ENCODE assay signal across 8 cellular contexts in the genomic region with DNA sequence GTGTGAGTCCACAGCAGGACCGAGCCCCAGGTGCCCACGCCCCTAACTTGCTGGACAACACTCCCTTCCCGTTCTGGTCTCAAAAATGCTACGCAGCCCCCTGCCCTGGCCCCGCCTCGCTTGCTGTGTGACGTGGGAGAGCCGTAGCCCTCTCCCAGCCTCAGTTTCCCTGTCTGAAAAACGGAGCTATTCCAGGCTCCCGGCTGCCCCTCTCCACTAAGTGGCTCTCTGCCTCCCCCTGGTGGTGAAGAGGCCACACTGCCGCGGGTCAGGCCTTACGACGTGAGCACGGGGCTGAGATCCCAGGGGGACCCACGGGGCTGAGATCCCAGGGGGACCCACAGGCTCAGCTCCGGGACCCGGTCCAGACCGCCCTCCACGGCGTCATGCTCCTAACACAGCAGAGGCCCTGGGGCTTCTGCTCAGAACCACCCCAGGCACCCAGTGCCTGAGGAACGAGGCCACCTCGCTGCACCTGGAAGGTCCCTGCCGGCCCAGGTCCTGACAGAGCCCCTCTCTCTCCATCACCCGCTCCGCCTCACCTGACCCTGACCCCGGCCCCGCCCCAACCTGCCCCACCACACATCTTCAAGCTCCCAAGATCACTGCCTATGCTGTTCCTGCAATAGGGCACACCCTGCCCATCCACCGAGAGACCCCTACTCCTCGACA. TPM values are rescaled to one million over a fixed set of nuclear protein-coding genes. Genes with fewer than 3 reads are reported as not detected.
A peak's percentile ranks its signal among the peaks of the same experiment; 100 is the strongest.
DNase-seq lines count a peak whose midpoint lies in the region; ATAC-seq and TF ChIP-seq lines count a peak whose summit lies in the region.

No MANE protein-coding gene starts in this region.

- H3K27ac ChIP-seq in sigmoid colon, result no peak overlapping the region

- no peak overlapping the region for H3K4me3 Mint-ChIP-seq in activated naive CD8-positive, alpha-beta T cell treated with anti-CD3 and anti-CD28 coated beads, Interleukin-2, amount 10 ng/mL, durations not matched to agents 7 days and 5 days

- H3K4me1 Mint-ChIP-seq in activated naive CD8-positive, alpha-beta T cell treated with anti-CD3 and anti-CD28 coated beads, Interleukin-2, amount 10 ng/mL, durations not matched to agents 7 days and 5 days, result peaks cover 2% of the 10 kb centered on the region

- TF ChIP-seq EP300 in Ishikawa (IDR thresholded peaks at IDR 0.05; ENCODE audit: borderline replicate concordance) (no peak), sigmoid colon (IDR thresholded peaks at IDR 0.05) (no peak)

- peaks cover 0 to 20% (median 2%) of the 10 kb centered on the region in 4 donors for H3K36me3 ChIP-seq in sigmoid colon

- H3K27ac Mint-ChIP-seq in activated naive CD8-positive, alpha-beta T cell treated with anti-CD3 and anti-CD28 coated beads, Interleukin-2, amount 10 ng/mL, durations not matched to agents 7 days and 5 days, result peak overlapping the region; percentile 54

- H3K4me1 ChIP-seq in sigmoid colon, result peaks cover 0 to 10% (median 0%) of the 10 kb centered on the region in 4 donors

- H3K4me3 ChIP-seq in sigmoid colon, result no peak overlapping the region

- no peaks in the 10 kb centered on the region for H3K9me3 ChIP-seq in sigmoid colon

- peaks cover 2% of the 10 kb centered on the region for H3K27me3 Mint-ChIP-seq in activated naive CD8-positive, alpha-beta T cell treated with anti-CD3 and anti-CD28 coated beads, Interleukin-2, amount 10 ng/mL, durations not matched to agents 7 days and 5 days

- H3K36me3 Mint-ChIP-seq in activated naive CD8-positive, alpha-beta T cell treated with anti-CD3 and anti-CD28 coated beads, Interleukin-2, amount 10 ng/mL, durations not matched to agents 7 days and 5 days, result no peaks in the 10 kb centered on the region

- peaks cover 0 to 35% (median 19%) of the 10 kb centered on the region in 3 donors for H3K27me3 ChIP-seq in sigmoid colon

- no peaks in the 10 kb centered on the region for H3K9me3 Mint-ChIP-seq in activated naive CD8-positive, alpha-beta T cell treated with anti-CD3 and anti-CD28 coated beads, Interleukin-2, amount 10 ng/mL, durations not matched to agents 7 days and 5 days

- intact Hi-C loops in cardiac septum (cut with DNase I) (loop anchor here (5.0 to 10.0 kb wide), 2 partner anchors 40 to 208 kb away; no protein-coding TSS in a partner anchor), sigmoid colon (cut with DNase I) (loop anchor here (1.0 to 10.0 kb wide), 3 partner anchors 42 to 238 kb away; no protein-coding TSS in a partner anchor)

- peak; percentile 72 for TF ChIP-seq RAD21 in Ishikawa (IDR thresholded peaks at IDR 0.05; ENCODE audit: low read depth)

- no peak for TF ChIP-seq POLR2A in sigmoid colon (IDR thresholded peaks at IDR 0.05)

- POLR2A ChIA-PET in activated naive CD8-positive, alpha-beta T cell treated with anti-CD3 and anti-CD28 coated beads, Interleukin-2, amount 10 ng/mL, durations not matched to agents 7 days and 5 days (lab: Charles Lee), result interaction anchor here (0.5 to 1.0 kb wide), 2 partner anchors 15 to 967 kb away, joined by 3 to 4 read pairs; no protein-coding TSS in a partner anchor

- DNase-seq in GDM1 (lab: John Stamatoyannopoulos, UW) (peak; percentile 29), T follicular helper cell (ENCODE audit: low read depth) (peak; percentile 70), cardiac septum (ENCODE audit: low spot score) (peak; percentile 84), sigmoid colon (peak; percentile 81), GF-D8 (lab: John Stamatoyannopoulos, UW) (no peak)
- DNase-seq in activated naive CD8-positive, alpha-beta T cell treated with anti-CD3 and anti-CD28 coated beads, Interleukin-2, amount 10 ng/mL, durations not matched to agents 7 days and 5 days, result peak; percentile 84

- peak; percentile 76 for ATAC-seq in activated naive CD8-positive, alpha-beta T cell treated with anti-CD3 and anti-CD28 coated beads, Interleukin-2, amount 10 ng/mL, durations not matched to agents 7 days and 5 days (ENCODE audit: low read depth)
- no peak for ATAC-seq in HG03460 (IDR thresholded peaks at IDR 0.05; ENCODE audit: unreplicated experiment)

- peak; percentile 75 to 97 (median 91) for TF ChIP-seq CTCF in sigmoid colon (IDR thresholded peaks at IDR 0.05)

- WGBS in sigmoid colon, 2 donors, result 12 to 20% methylated on average over 30 of the region's 30 CpGs

TF ChIP-seq in Ishikawa, 13 proteins besides CTCF, POLR2A, EP300 and RAD21:
- no peak for TF ChIP-seq TCF12 (IDR thresholded peaks at IDR 0.05; ENCODE audit: low read depth)
- no peak for TF ChIP-seq MAX (IDR thresholded peaks at IDR 0.05)
- TF ChIP-seq CREB1 (IDR thresholded peaks at IDR 0.05; ENCODE audit: low read depth), result no peak
- no peak for TF ChIP-seq NFIC (IDR thresholded peaks at IDR 0.05)
- TF ChIP-seq FOXM1 (IDR thresholded peaks at IDR 0.05; ENCODE audit: borderline replicate concordance, low read depth), result no peak
- TF ChIP-seq CEBPB (IDR thresholded peaks at IDR 0.05), result no peak
- no peak for TF ChIP-seq TAF1 (IDR thresholded peaks at IDR 0.05; ENCODE audit: low read depth)
- peak; percentile 58 for TF ChIP-seq ZBTB7A (IDR thresholded peaks at IDR 0.05; ENCODE audit: low read depth)

RNA-seq across cellular contexts. Expression of gene MICALL2, which starts 26.7 kb away (rescaled TPM):
- 1 to 10 TPM; 2.8 to 3.9 TPM for total RNA-seq in activated naive CD8-positive, alpha-beta T cell treated with anti-CD3 and anti-CD28 coated beads, Interleukin-2, amount 10 ng/mL, durations not matched to agents 7 days and 5 days
- total RNA-seq in cardiac septum (19.7 TPM), sigmoid colon (10 to 100 TPM in 3 of 4 donors, 1 to 10 TPM in 1; 8.4 to 31.6 (median 18.9) TPM)
- polyA plus RNA-seq in sigmoid colon, result 10 to 100 TPM; 30.7 to 86.2 (median 39.6) TPM
